8 cellular contexts compared by ENCODE assay signal in the genomic region with DNA sequence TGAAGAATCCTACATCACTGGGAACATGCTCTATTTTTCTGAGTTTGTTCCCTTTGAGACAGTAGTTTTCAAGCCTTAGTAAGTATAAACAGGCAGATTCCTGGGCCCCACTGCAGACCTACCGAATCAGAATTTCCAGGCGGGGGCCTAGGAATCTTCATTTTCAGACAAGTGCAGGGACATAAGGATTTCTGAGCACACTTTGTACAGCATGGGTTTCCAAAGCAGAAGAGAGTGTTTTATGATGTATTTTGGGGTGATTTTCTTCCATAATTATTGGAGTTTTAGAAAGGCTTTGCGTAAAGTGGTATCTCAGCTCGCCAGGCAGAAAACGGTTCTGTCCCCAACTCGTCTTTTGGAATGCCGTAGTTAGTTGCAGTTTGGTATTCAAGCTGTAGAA. TPM values are rescaled to one million over a fixed set of nuclear protein-coding genes. Genes with fewer than 3 reads are reported as not detected.
DNase-seq lines count a peak whose midpoint lies in the region; ATAC-seq, FAIRE-seq and TF ChIP-seq lines count a peak whose summit lies in the region.
"Not testable (repeated sequence)": the region's sequence is repeated elsewhere in the genome, so short reads cannot be mapped to it uniquely, and the experiment has no call there.

No MANE protein-coding gene starts in this region.

- H3K4me1 Mint-ChIP-seq in CD14-positive monocyte (peaks cover 31% of the 10 kb centered on the region), HFFc6 (ENCODE audit: low read depth) (peaks cover 53% of the 10 kb centered on the region)
- peaks cover 38% of the 10 kb centered on the region for H3K4me1 Mint-ChIP-seq in activated T-cell treated with anti-CD3 and anti-CD28 coated beads, Interleukin-2, amount 50 U/mL, for 4 hours (ENCODE audit: low read depth)

- not testable (repeated sequence) for H3K27ac ChIP-seq in PC-9
- peak overlapping the region; percentile 3 for H3K27ac ChIP-seq in muscle layer of duodenum (ENCODE audit: low read length)

- FAIRE-seq in bronchial epithelial cell (lab: Jason Lieb, UNC), result peak; percentile 89

- not testable (repeated sequence) for H3K27me3 ChIP-seq in PC-9 (ENCODE audit: insufficient read depth, low read depth); bronchial epithelial cell (ENCODE audit: control insufficient read depth, insufficient read depth, low read length); muscle layer of duodenum (ENCODE audit: low read depth, low read length)

- not testable (repeated sequence) for BruUV-seq in PC-9 (replicated peaks; lab: Mats Ljungman, UMichigan)

- CTCF ChIA-PET in PC-9 (lab: Charles Lee), result not testable (repeated sequence)

- H3K4me1 ChIP-seq in PC-9 (replicated peaks; ENCODE audit: insufficient read depth), result peaks cover 17% of the 10 kb centered on the region
- H3K4me1 ChIP-seq in muscle layer of duodenum (ENCODE audit: control insufficient read depth in 1 of 2, insufficient read depth in 2 of 2, low read length in 2 of 2), result peaks cover 17 to 31% of the 10 kb centered on the region in 2 donors

- H3K9me2 ChIP-seq in PC-9 (ENCODE audit: insufficient read depth), result not testable (repeated sequence)

- POLR2A ChIA-PET in PC-9 (lab: Charles Lee; ENCODE audit: unreplicated experiment), result not testable (repeated sequence)

- peaks cover 48% of the 10 kb centered on the region for H3K79me2 ChIP-seq in PC-9 (ENCODE audit: low read depth)

- ATAC-seq in activated T-cell treated with anti-CD3 and anti-CD28 coated beads, Interleukin-2, amount 50 U/mL, for 4 hours, result not testable (repeated sequence)

- peaks cover 24% of the 10 kb centered on the region for H4K20me1 ChIP-seq in PC-9 (ENCODE audit: insufficient read depth)

- H3K27me3 Mint-ChIP-seq in CD14-positive monocyte (ENCODE audit: low read depth in 3 of 3); HFFc6 (ENCODE audit: insufficient read depth); activated T-cell treated with anti-CD3 and anti-CD28 coated beads, Interleukin-2, amount 50 U/mL, for 4 hours (ENCODE audit: low read depth): not testable (repeated sequence)

- TF ChIP-seq CTCF in CD14-positive monocyte (IDR thresholded peaks at IDR 0.05); HFFc6 (IDR thresholded peaks at IDR 0.05); PC-9 (conservative IDR thresholded peaks at IDR 0.05); bronchial epithelial cell (IDR thresholded peaks at IDR 0.05; ENCODE audit: insufficient read depth, low read length, severe bottlenecking); fibroblast of villous mesenchyme (IDR thresholded peaks at IDR 0.05; ENCODE audit: insufficient read depth, low read depth, low read length): not testable (repeated sequence)

- not testable (repeated sequence) for DNase-seq in CD14-positive monocyte (ENCODE audit: low spot score); HFFc6; PC-9; activated T-cell treated with anti-CD3 and anti-CD28 coated beads, Interleukin-2, amount 50 U/mL, for 4 hours; bronchial epithelial cell (ENCODE audit: low read depth); fibroblast of villous mesenchyme (ENCODE audit: low read depth); skeletal muscle cell (ENCODE audit: low read depth)

- H3K9me3 ChIP-seq in PC-9 (ENCODE audit: insufficient read depth, low read depth); muscle layer of duodenum (ENCODE audit: control insufficient read depth in 1 of 2, low read length in 2 of 2): not testable (repeated sequence)

- H2AFZ ChIP-seq in PC-9, result not testable (repeated sequence)

- H3K4me3 Mint-ChIP-seq in CD14-positive monocyte (peak overlapping the region; percentile 13 to 26), HFFc6 (peak overlapping the region; percentile 91)
- H3K4me3 Mint-ChIP-seq in activated T-cell treated with anti-CD3 and anti-CD28 coated beads, Interleukin-2, amount 50 U/mL, for 4 hours, result peak overlapping the region; percentile 78

- peak overlapping the region; percentile 39 for H3K4me2 ChIP-seq in PC-9

- H3F3A ChIP-seq in PC-9 (ENCODE audit: insufficient read depth, low read depth), result not testable (repeated sequence)

- intact Hi-C loops in CD14-positive monocyte (cut with micrococcal nuclease); PC-9 (cut with micrococcal nuclease; ENCODE audit: unreplicated experiment): not testable (repeated sequence)

- peak overlapping the region; percentile 7; the same call in 1 of the 2 replicates for H3K4me3 ChIP-seq in PC-9
- not testable (repeated sequence) for H3K4me3 ChIP-seq in bronchial epithelial cell (ENCODE audit: low read depth, low read length)
- peak overlapping the region; percentile 61 for H3K4me3 ChIP-seq in fibroblast of villous mesenchyme (ENCODE audit: low read depth, low read length)
- H3K4me3 ChIP-seq in muscle layer of duodenum (ENCODE audit: low read depth in 1 of 2, low read length in 2 of 2), result peak overlapping the region in 1 of 2 donors; percentile 16
- peak overlapping the region; percentile 23 for H3K4me3 ChIP-seq in skeletal muscle cell (ENCODE audit: low read depth, low read length)

- peak overlapping the region in 5 of 7 donors; percentile 46 to 88 (median 77) for H3K27ac Mint-ChIP-seq in CD14-positive monocyte
- peak overlapping the region; percentile 75 for H3K27ac Mint-ChIP-seq in HFFc6

- H3K36me3 ChIP-seq in PC-9 (ENCODE audit: low read depth), result peaks cover 26% of the 10 kb centered on the region
- H3K36me3 ChIP-seq in bronchial epithelial cell (ENCODE audit: control insufficient read depth, insufficient read depth, low read length); muscle layer of duodenum (ENCODE audit: control insufficient read depth in 1 of 2, insufficient read depth in 2 of 2, low read length in 2 of 2): not testable (repeated sequence)

- not testable (repeated sequence) for H3K9me3 Mint-ChIP-seq in CD14-positive monocyte; HFFc6; activated T-cell treated with anti-CD3 and anti-CD28 coated beads, Interleukin-2, amount 50 U/mL, for 4 hours

- peaks cover 14 to 24% of the 10 kb centered on the region in 2 donors for H3K36me3 Mint-ChIP-seq in CD14-positive monocyte
- peaks cover 22% of the 10 kb centered on the region for H3K36me3 Mint-ChIP-seq in HFFc6 (ENCODE audit: low read depth)
- peaks cover 17% of the 10 kb centered on the region for H3K36me3 Mint-ChIP-seq in activated T-cell treated with anti-CD3 and anti-CD28 coated beads, Interleukin-2, amount 50 U/mL, for 4 hours (ENCODE audit: insufficient read depth)

RNA-seq across cellular contexts. Expression of gene ZNF451, which starts 1.4 kb away (rescaled TPM):
- 10 to 100 TPM in 1 of 2 donors, 1 to 10 TPM in 1; 7.9 to 22.0 TPM for polyA plus RNA-seq in CD14-positive monocyte
- total RNA-seq in HFFc6 (2021; fragmentation: NEBNext Ultra II Directional; extraction: Animal tissue kit (Norgen Biotek cat#: 25700)), result 10 to 100 TPM; 47.0 to 54.2 (median 47.7) TPM
- 31.7 and 50.6 TPM in 2 replicates for total RNA-seq in PC-9 (2021)
- 10 to 100 TPM; 36.8 to 44.8 (median 43.3) TPM for total RNA-seq in activated T-cell treated with anti-CD3 and anti-CD28 coated beads, Interleukin-2, amount 50 U/mL, for 4 hours
- total RNA-seq in bronchial epithelial cell, result 51.6 and 52.4 TPM in 2 replicates
- total RNA-seq in fibroblast of villous mesenchyme, result 58.6 and 85.1 TPM in 2 replicates

RNA-seq across cellular contexts. Expression of gene KIAA1586, which starts 44.9 kb away (rescaled TPM):
- 1 to 10 TPM; 4.4 to 5.0 TPM for polyA plus RNA-seq in CD14-positive monocyte
- 10 to 100 TPM; 14.1 to 18.6 (median 16.4) TPM for total RNA-seq in HFFc6 (2021; fragmentation: NEBNext Ultra II Directional; extraction: Animal tissue kit (Norgen Biotek cat#: 25700))
- 7.5 and 8.6 TPM in 2 replicates for total RNA-seq in PC-9 (2021)
- total RNA-seq in activated T-cell treated with anti-CD3 and anti-CD28 coated beads, Interleukin-2, amount 50 U/mL, for 4 hours, result 10 to 100 TPM; 13.1 to 15.2 (median 14.2) TPM
- total RNA-seq in bronchial epithelial cell, result 4.1 and 4.5 TPM in 2 replicates
- total RNA-seq in fibroblast of villous mesenchyme, result 15.1 and 24.6 TPM in 2 replicates

Comparison
In these comparisons a context has a peak if more than half of its experiments do, and no peak if none do; other contexts are left out.
1. H3K4me3 Mint-ChIP-seq: peak in every context shown above with its lines; median percentile 91 in HFFc6; 78 in activated T-cell treated with anti-CD3 and anti-CD28 coated beads, Interleukin-2, amount 50 U/mL, for 4 hours; 20 in CD14-positive monocyte.